Comparison of ENCODE assay signal across 1 cellular context in the genomic region with DNA sequence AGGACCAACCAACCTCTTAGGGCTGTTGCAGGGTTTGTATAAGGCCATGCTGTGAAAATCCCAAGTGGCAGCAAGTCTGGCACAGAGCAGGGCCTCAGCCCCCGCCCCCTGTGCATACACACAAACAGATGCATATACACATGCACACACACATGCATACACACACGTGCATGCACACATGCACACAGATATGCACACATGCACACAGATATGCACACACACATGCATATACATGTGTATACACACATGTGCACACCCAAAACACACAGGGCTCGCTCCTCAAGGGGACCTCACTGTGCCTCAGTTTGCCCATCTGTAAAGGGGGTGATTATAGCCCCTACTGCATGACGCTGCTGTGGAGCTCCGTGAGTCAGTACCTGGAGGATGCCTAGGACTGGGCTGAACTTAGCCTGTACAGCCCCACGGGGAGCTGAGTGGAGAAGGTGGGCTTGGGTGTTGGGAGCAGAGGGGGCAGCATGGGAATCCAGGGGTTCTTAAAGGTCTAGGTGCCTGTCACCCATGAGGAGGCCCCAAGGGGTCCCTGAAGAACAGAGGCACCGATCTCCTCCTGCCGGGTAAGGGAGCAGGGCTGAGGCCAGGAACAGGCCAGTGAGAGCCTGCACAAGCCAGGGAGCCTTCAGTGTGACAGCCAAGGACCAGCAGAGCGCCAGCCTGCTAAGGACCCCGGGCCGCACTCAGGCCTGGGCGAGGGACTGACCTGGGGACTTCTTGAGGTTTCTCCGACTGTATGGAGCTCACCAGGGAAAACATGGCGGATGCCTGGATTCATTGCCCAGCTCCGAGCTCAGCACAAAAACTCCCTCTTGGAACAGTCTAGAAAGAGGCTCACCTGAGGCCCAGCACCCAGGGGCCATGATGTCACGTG.
TF ChIP-seq lines count a peak whose summit lies in the region.

No MANE protein-coding gene starts in this region.

TF ChIP-seq in IMR-90, 13 proteins besides CTCF, POLR2A, EP300 and RAD21:
- TF ChIP-seq CEBPB (IDR thresholded peaks at IDR 0.05; ENCODE audit: low read depth, low read length) (no peak), NFE2L2 (IDR thresholded peaks at IDR 0.05; ENCODE audit: low read depth, low read length) (no peak), ELK1 (IDR thresholded peaks at IDR 0.05; ENCODE audit: borderline replicate concordance, low read depth, low read length) (no peak), FOS (IDR thresholded peaks at IDR 0.05; ENCODE audit: low read depth, low read length) (no peak), SMC3 (IDR thresholded peaks at IDR 0.05; ENCODE audit: low read depth, low read length) (no peak), MAZ (IDR thresholded peaks at IDR 0.05; ENCODE audit: borderline replicate concordance, low read depth, low read length) (no peak), BHLHE40 (IDR thresholded peaks at IDR 0.05; ENCODE audit: low read depth, low read length) (no peak), RCOR1 (IDR thresholded peaks at IDR 0.05; ENCODE audit: insufficient replicate concordance, low read length) (no peak), MXI1 (IDR thresholded peaks at IDR 0.05; ENCODE audit: borderline replicate concordance, low read depth, low read length) (no peak)
- TF ChIP-seq, protein P1, sequence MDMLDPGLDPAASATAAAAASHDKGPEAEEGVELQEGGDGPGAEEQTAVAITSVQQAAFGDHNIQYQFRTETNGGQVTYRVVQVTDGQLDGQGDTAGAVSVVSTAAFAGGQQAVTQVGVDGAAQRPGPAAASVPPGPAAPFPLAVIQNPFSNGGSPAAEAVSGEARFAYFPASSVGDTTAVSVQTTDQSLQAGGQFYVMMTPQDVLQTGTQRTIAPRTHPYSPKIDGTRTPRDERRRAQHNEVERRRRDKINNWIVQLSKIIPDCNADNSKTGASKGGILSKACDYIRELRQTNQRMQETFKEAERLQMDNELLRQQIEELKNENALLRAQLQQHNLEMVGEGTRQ (IDR thresholded peaks at IDR 0.05; ENCODE audit: low read depth, low read length): no peak
